ENCODE assay signal across 1 cellular context in the genomic region with DNA sequence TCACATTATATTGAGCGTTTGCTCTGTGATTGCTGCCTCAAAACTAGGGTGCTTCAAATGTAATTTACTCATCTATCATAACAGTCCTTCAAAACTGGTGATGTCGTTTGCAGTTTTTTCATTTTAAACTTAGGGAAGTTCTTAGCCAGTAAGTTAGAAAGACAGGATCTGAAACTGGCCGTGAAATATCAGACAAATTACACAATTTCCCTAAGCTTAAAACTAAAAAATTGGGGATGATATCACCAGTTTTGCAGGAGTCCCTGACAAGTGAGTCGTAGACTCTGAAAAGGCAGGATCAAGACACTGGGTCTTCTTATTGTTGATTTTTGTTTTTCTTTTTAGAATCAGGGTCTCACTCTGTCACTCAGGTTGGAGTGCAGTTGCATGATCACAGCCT.
TF ChIP-seq lines count a peak whose summit lies in the region.

No MANE protein-coding gene starts in this region.

TF ChIP-seq in K562, 482 proteins besides CTCF, POLR2A, EP300 and RAD21:
- TF ChIP-seq CGGBP1 (CRISPR knock-in tag; IDR thresholded peaks at IDR 0.05), result no peak
- no peak for TF ChIP-seq ZNF398 (CRISPR knock-in tag; IDR thresholded peaks at IDR 0.05)
- no peak for TF ChIP-seq CREM (IDR thresholded peaks at IDR 0.05; ENCODE audit: low read depth)
- TF ChIP-seq, protein P1, sequence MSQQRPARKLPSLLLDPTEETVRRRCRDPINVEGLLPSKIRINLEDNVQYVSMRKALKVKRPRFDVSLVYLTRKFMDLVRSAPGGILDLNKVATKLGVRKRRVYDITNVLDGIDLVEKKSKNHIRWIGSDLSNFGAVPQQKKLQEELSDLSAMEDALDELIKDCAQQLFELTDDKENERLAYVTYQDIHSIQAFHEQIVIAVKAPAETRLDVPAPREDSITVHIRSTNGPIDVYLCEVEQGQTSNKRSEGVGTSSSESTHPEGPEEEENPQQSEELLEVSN (IDR thresholded peaks at IDR 0.05; ENCODE audit: borderline replicate concordance in 1 of 2, extremely low read depth in 1 of 2, insufficient read depth in 1 of 2, insufficient read length in 1 of 2, low read depth in 1 of 2, low read length in 1 of 2, poor library complexity in 1 of 2, severe bottlenecking in 1 of 2), result no peak
- TF ChIP-seq STAT5B (CRISPR knock-in tag; IDR thresholded peaks at IDR 0.05), result no peak
- no peak for TF ChIP-seq ZBED1 (IDR thresholded peaks at IDR 0.05)
- TF ChIP-seq ZNF12 (CRISPR knock-in tag; IDR thresholded peaks at IDR 0.05), result no peak
